In genomic region chr6:106125925-106126435, GRCh38 we compare ENCODE assay signal across 9 cellular contexts.
DNase-seq lines count a peak whose midpoint lies in the region; ATAC-seq and TF ChIP-seq lines count a peak whose summit lies in the region.
"Had no signal": no experiment of that assay in that cellular context is flagged by ENCODE, and none has a peak within 500 bp of the region (broad histone marks: within the 10 kb centered on the region; RNA-seq: fewer than 3 reads in every experiment).

No MANE protein-coding gene starts in this region.

- H3K9ac ChIP-seq in duodenal mucosa (ENCODE audit: low read depth in 1 of 2, low read length in 2 of 2): no peak overlapping the region

- H3K36me3 ChIP-seq in duodenal mucosa (ENCODE audit: control insufficient read depth in 1 of 2, insufficient read depth in 2 of 2, low read length in 2 of 2): no peaks in the 10 kb centered on the region
- H3K36me3 ChIP-seq: SJSA1 had no signal

- H3K4me3 ChIP-seq in GM12865 (ENCODE audit: low read depth, low read length): peak overlapping the region; percentile 39
- peak overlapping the region; percentile 52 to 64 for H3K4me3 ChIP-seq in duodenal mucosa (ENCODE audit: low read depth in 1 of 2, low read length in 2 of 2)
- H3K4me3 ChIP-seq: SJSA1 had no signal

- peaks cover 12 to 19% of the 10 kb centered on the region in 2 donors for H3K4me1 ChIP-seq in duodenal mucosa (ENCODE audit: control insufficient read depth in 1 of 2, insufficient read depth in 2 of 2, low read length in 2 of 2)

- CTCF ChIA-PET in RWPE1 (lab: Yijun Ruan, JAX): no interaction called here

- POLR2A ChIA-PET in RWPE1 (lab: Yijun Ruan, JAX; ENCODE audit: low non-redundant PET): no interaction called here

- ATAC-seq in GM21786 (IDR thresholded peaks at IDR 0.05; ENCODE audit: unreplicated experiment): peak; percentile 48

- no peaks in the 10 kb centered on the region for H3K9me3 ChIP-seq in duodenal mucosa (ENCODE audit: control insufficient read depth in 1 of 2, low read length in 2 of 2)
- H3K9me3 ChIP-seq: SJSA1 had no signal

- H3K27ac ChIP-seq in duodenal mucosa (ENCODE audit: low read depth, low read length) (peak overlapping the region; percentile 17), RWPE1 (no peak overlapping the region)
- H3K27ac ChIP-seq: SJSA1 had no signal

- TF ChIP-seq CTCF in GM12865 (IDR thresholded peaks at IDR 0.05; ENCODE audit: insufficient read depth, low read depth, low read length, missing control alignments): no peak
- no peak for TF ChIP-seq CTCF in RWPE1 (conservative IDR thresholded peaks at IDR 0.05; ENCODE audit: low read depth)

- DNase-seq in GM12865 (ENCODE audit: low read depth) (peak; percentile 85), NOMO-1 treated with DMSO at 0.1 percent for 48 hours (lab: John Stamatoyannopoulos, UW; ENCODE audit: unreplicated experiment) (peak; percentile 75), RWPE1 (ENCODE audit: low spot score) (no peak), DMS 273 treated with DMSO at 0.1 percent for 48 hours (lab: John Stamatoyannopoulos, UW) (no peak), NCI-H2171 treated with DMSO at 0.1 percent for 48 hours (lab: John Stamatoyannopoulos, UW) (no peak), RPMI8226 (no peak)

- H3K27me3 ChIP-seq in duodenal mucosa (ENCODE audit: control insufficient read depth in 1 of 2, insufficient read depth in 2 of 2, low read length in 2 of 2): no peaks in the 10 kb centered on the region
- H3K27me3 ChIP-seq: SJSA1 had no signal

Comparison
In these comparisons a context has a peak if more than half of its experiments do, and no peak if none do; other contexts are left out.
1. DNase-seq: peak in GM12865 (single experiment) and NOMO-1 treated with DMSO at 0.1 percent for 48 hours (single experiment); none in RWPE1 (single experiment), DMS 273 treated with DMSO at 0.1 percent for 48 hours (single experiment), NCI-H2171 treated with DMSO at 0.1 percent for 48 hours (single experiment) and RPMI8226 (single experiment).